Comparison of ENCODE assay signal across 26 cellular contexts in genomic region chrX:108641589-108642272, GRCh38.
"Had no signal": no experiment of that assay in that cellular context is flagged by ENCODE, and none has a peak within 500 bp of the region (broad histone marks: within the 10 kb centered on the region; RNA-seq: fewer than 3 reads in every experiment).

No MANE protein-coding gene starts in this region.

- H3K9me3 Mint-ChIP-seq: activated naive CD8-positive, alpha-beta T cell treated with anti-CD3 and anti-CD28 coated beads for 36 hours; activated T-helper 2 cell treated with anti-CD3 and anti-CD28 coated beads, Interferon-gamma antibody, Interleukin-2, Interleukin-4, amounts not matched to agents 10 μg/mL and 5 μg/mL and 100 μg/mL, durations not matched to agents 14 hours and 24 hours and 36 hours had no signal

- H3K4me3 Mint-ChIP-seq: activated CD4-positive, alpha-beta T cell treated with anti-CD3 and anti-CD28 coated beads for 36 hours; activated CD8-positive, alpha-beta memory T cell treated with anti-CD3 and anti-CD28 coated beads, Interleukin-2, amount 10 ng/mL, durations not matched to agents 7 days and 5 days; activated CD8-positive, alpha-beta T cell treated with anti-CD3 and anti-CD28 coated beads, Interleukin-2, amount 10 ng/mL, durations not matched to agents 7 days and 5 days; activated naive CD8-positive, alpha-beta T cell treated with anti-CD3 and anti-CD28 coated beads for 36 hours; natural killer cell treated with Interleukin-12 subunit alpha and Interleukin-12 subunit beta and Interleukin-15 and Interleukin-18, amount 100 ng/mL, for 72 hours; T-helper 2 cell treated with Interferon-gamma antibody and Interleukin-4, amounts not matched to agents 5 μg/mL and 100 μg/mL, for 36 hours had no signal

- ATAC-seq: activated CD4-positive, alpha-beta T cell treated with anti-CD3 and anti-CD28 coated beads for 36 hours; activated CD8-positive, alpha-beta memory T cell treated with anti-CD3 and anti-CD28 coated beads, Interleukin-2, amount 10 ng/mL, durations not matched to agents 7 days and 5 days; activated CD8-positive, alpha-beta T cell treated with anti-CD3 and anti-CD28 coated beads, Interleukin-2, amount 10 ng/mL, durations not matched to agents 7 days and 5 days; body of pancreas; left cardiac atrium; left ventricle myocardium superior; mucosa of descending colon; natural killer cell treated with Interleukin-12 subunit alpha and Interleukin-12 subunit beta and Interleukin-15 and Interleukin-18, amount 100 ng/mL, for 72 hours; sciatic nerve; stimulated activated naive CD8-positive, alpha-beta T cell treated with anti-CD3 and anti-CD28 coated beads, Interleukin-15, Interleukin-2, amounts not matched to agents 100 U/mL and 50 U/mL, for 24 hours had no signal

- H3K27ac Mint-ChIP-seq: activated CD4-positive, alpha-beta T cell treated with anti-CD3 and anti-CD28 coated beads for 36 hours; activated CD8-positive, alpha-beta memory T cell treated with anti-CD3 and anti-CD28 coated beads, Interleukin-2, amount 10 ng/mL, durations not matched to agents 7 days and 5 days; activated CD8-positive, alpha-beta T cell treated with anti-CD3 and anti-CD28 coated beads, Interleukin-2, amount 10 ng/mL, durations not matched to agents 7 days and 5 days; activated naive CD8-positive, alpha-beta T cell treated with anti-CD3 and anti-CD28 coated beads for 36 hours; activated T-helper 2 cell treated with anti-CD3 and anti-CD28 coated beads, Interferon-gamma antibody, Interleukin-2, Interleukin-4, amounts not matched to agents 10 μg/mL and 5 μg/mL and 100 μg/mL, durations not matched to agents 14 hours and 24 hours and 36 hours; natural killer cell treated with Interleukin-12 subunit alpha and Interleukin-12 subunit beta and Interleukin-15 and Interleukin-18, amount 100 ng/mL, for 72 hours; T-helper 2 cell treated with Interferon-gamma antibody and Interleukin-4, amounts not matched to agents 5 μg/mL and 100 μg/mL, for 36 hours had no signal

- H3K27me3 Mint-ChIP-seq: activated CD4-positive, alpha-beta T cell treated with anti-CD3 and anti-CD28 coated beads for 36 hours; activated CD8-positive, alpha-beta memory T cell treated with anti-CD3 and anti-CD28 coated beads, Interleukin-2, amount 10 ng/mL, durations not matched to agents 7 days and 5 days; activated naive CD8-positive, alpha-beta T cell treated with anti-CD3 and anti-CD28 coated beads for 36 hours; natural killer cell treated with Interleukin-12 subunit alpha and Interleukin-12 subunit beta and Interleukin-15 and Interleukin-18, amount 100 ng/mL, for 72 hours had no signal

- H3K36me3 Mint-ChIP-seq: activated CD8-positive, alpha-beta memory T cell treated with anti-CD3 and anti-CD28 coated beads, Interleukin-2, amount 10 ng/mL, durations not matched to agents 7 days and 5 days; activated naive CD8-positive, alpha-beta T cell treated with anti-CD3 and anti-CD28 coated beads for 36 hours; natural killer cell treated with Interleukin-12 subunit alpha and Interleukin-12 subunit beta and Interleukin-15 and Interleukin-18, amount 100 ng/mL, for 72 hours had no signal

- H3K4me1 Mint-ChIP-seq: activated CD4-positive, alpha-beta T cell treated with anti-CD3 and anti-CD28 coated beads for 36 hours; activated CD8-positive, alpha-beta memory T cell treated with anti-CD3 and anti-CD28 coated beads, Interleukin-2, amount 10 ng/mL, durations not matched to agents 7 days and 5 days; activated naive CD8-positive, alpha-beta T cell treated with anti-CD3 and anti-CD28 coated beads for 36 hours had no signal

- DNase-seq: activated CD4-positive, alpha-beta T cell treated with anti-CD3 and anti-CD28 coated beads for 36 hours; activated CD8-positive, alpha-beta memory T cell treated with anti-CD3 and anti-CD28 coated beads, Interleukin-2, amount 10 ng/mL, durations not matched to agents 7 days and 5 days; activated CD8-positive, alpha-beta T cell treated with anti-CD3 and anti-CD28 coated beads, Interleukin-2, amount 10 ng/mL, durations not matched to agents 7 days and 5 days; activated naive CD4-positive, alpha-beta T cell; activated naive CD8-positive, alpha-beta T cell treated with anti-CD3 and anti-CD28 coated beads for 36 hours; activated T-cell treated with anti-CD3 and anti-CD28 coated beads, Interleukin-2, amount 50 U/mL, for 48 hours; adrenal gland; aorta; body of pancreas; colonic mucosa; effector memory CD4-positive, alpha-beta T cell; head of caudate nucleus; hippocampal formation; left ventricle myocardium superior; mucosa of descending colon; ovary; retina; stimulated activated CD4-positive, alpha-beta T cell treated with anti-CD3 and anti-CD28 coated beads, Interleukin-12 subunit alpha, Interleukin-12 subunit beta, amount 100 ng/mL, for 4 hours; stimulated activated CD4-positive, alpha-beta T cell treated with anti-CD3 and anti-CD28 coated beads, Interleukin-4, amount 100 ng/mL, for 1 hour; stimulated activated naive CD8-positive, alpha-beta T cell treated with anti-CD3 and anti-CD28 coated beads, Interleukin-15, Interleukin-2, amounts not matched to agents 100 U/mL and 50 U/mL, for 24 hours; trophoblast cell had no signal
